22 cellular contexts compared by ENCODE assay signal in the genomic region with DNA sequence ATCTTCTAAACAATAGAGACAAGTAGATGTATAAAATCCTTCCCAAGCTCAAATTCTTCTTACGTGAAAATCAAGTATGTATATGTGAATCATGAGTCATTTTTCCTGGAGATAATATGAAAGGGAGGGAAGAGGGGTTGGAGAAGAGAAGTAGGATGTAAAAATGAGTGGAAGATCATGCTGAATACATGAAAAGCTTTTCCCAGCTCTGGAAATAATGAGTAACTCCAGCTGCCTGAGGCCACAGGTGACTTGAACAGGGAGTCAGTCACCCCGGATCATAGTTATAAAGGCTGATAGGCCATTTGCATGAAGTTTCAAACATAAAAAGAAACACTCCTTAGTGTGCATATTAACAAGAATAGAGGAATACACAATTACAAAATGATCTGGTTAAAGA.
DNase-seq lines count a peak whose midpoint lies in the region; ATAC-seq, FAIRE-seq and TF ChIP-seq lines count a peak whose summit lies in the region.
"Had no signal": no experiment of that assay in that cellular context is flagged by ENCODE, and none has a peak within 500 bp of the region (broad histone marks: within the 10 kb centered on the region; RNA-seq: fewer than 3 reads in every experiment).

No MANE protein-coding gene starts in this region.

- POLR2A ChIA-PET in endothelial cell of umbilical vein (lab: Charles Lee), result no interaction called here

- no peak overlapping the region for H3K4me2 ChIP-seq in endothelial cell of umbilical vein (ENCODE audit: insufficient read depth, low read length)

- FAIRE-seq in endothelial cell of umbilical vein (lab: Jason Lieb, UNC), result no peak
- FAIRE-seq: A204.1, GM12891 had no signal

- H2AFZ ChIP-seq in endothelial cell of umbilical vein (ENCODE audit: low read depth, low read length), result no peak overlapping the region
- H2AFZ ChIP-seq: GM23248 had no signal

- no TSS peak for BruUV-seq in endothelial cell of umbilical vein (replicated peaks; lab: Mats Ljungman, UMichigan)

- H4K20me1 ChIP-seq in endothelial cell of umbilical vein (replicated peaks; ENCODE audit: control insufficient read depth, extremely low read depth, insufficient read depth, low read length), result no peaks in the 10 kb centered on the region

- CTCF ChIA-PET in endothelial cell of umbilical vein (lab: Charles Lee), result interaction anchor here (1.1 kb wide), 1 partner anchor 63 kb away, joined by 3 read pairs; no protein-coding TSS in a partner anchor

- no peaks in the 10 kb centered on the region for H3K9me1 ChIP-seq in endothelial cell of umbilical vein (replicated peaks; ENCODE audit: control insufficient read depth, extremely low read depth, insufficient read depth, low read length)

- H3K9me3 ChIP-seq in endothelial cell of umbilical vein (replicated peaks; ENCODE audit: control insufficient read depth, insufficient read depth, low read length), result no peaks in the 10 kb centered on the region
- H3K9me3 ChIP-seq: BE2C, HAP-1 had no signal

- H3K4me1 ChIP-seq in endothelial cell of umbilical vein (ENCODE audit: control insufficient read depth, extremely low read depth, insufficient read depth, low read length) (no peaks in the 10 kb centered on the region), foreskin keratinocyte (no peaks in the 10 kb centered on the region)
- H3K4me1 ChIP-seq: BE2C, HAP-1 had no signal

- H3K36me3 ChIP-seq in endothelial cell of umbilical vein (ENCODE audit: control insufficient read depth in 2 of 2, extremely low read depth in 1 of 2, insufficient read depth in 2 of 2, low read length in 2 of 2), result no peaks in the 10 kb centered on the region
- H3K36me3 ChIP-seq: BE2C, HAP-1 had no signal

- TF ChIP-seq POLR2A in endothelial cell of umbilical vein (IDR thresholded peaks at IDR 0.05; ENCODE audit: low read depth, low read length), result no peak

- dilution Hi-C loops in endothelial cell of umbilical vein (cut with MboI; ENCODE audit: extremely low pct_ligation_motif_present, low sequenced_read_pairs), result no loop called here

- H3K79me2 ChIP-seq in endothelial cell of umbilical vein (ENCODE audit: control insufficient read depth, insufficient read depth, low read length), result no peaks in the 10 kb centered on the region

- intact Hi-C loops in endothelial cell of umbilical vein (cut with micrococcal nuclease) (no loop called here), left colon (cut with DNase I, micrococcal nuclease) (no loop called here)

- no peak overlapping the region for H3K27ac ChIP-seq in endothelial cell of umbilical vein (ENCODE audit: insufficient read depth, low read depth, low read length)
- H3K27ac ChIP-seq in foreskin keratinocyte, result no peak overlapping the region
- H3K27ac ChIP-seq: GM23248 had no signal

- ATAC-seq in foreskin keratinocyte (peak; percentile 77), left colon (no peak)

- TF ChIP-seq CTCF in endothelial cell of umbilical vein (IDR thresholded peaks at IDR 0.05; ENCODE audit: extremely low read depth in 1 of 2, insufficient read depth in 1 of 2, low read depth in 1 of 2, low read length in 2 of 2), result no peak
- TF ChIP-seq CTCF in foreskin keratinocyte (conservative IDR thresholded peaks at IDR 0.05), result no peak

- H3K9ac ChIP-seq in endothelial cell of umbilical vein (replicated peaks; ENCODE audit: extremely low read depth, insufficient read depth, low read length), result no peak overlapping the region
- H3K9ac ChIP-seq: GM23248 had no signal

- H3K27me3 ChIP-seq in endothelial cell of umbilical vein (ENCODE audit: control insufficient read depth in 2 of 2, insufficient read depth in 2 of 2, low read length in 2 of 2) (no peaks in the 10 kb centered on the region), foreskin keratinocyte (no peaks in the 10 kb centered on the region)
- H3K27me3 ChIP-seq: BE2C had no signal

- H3K4me3 ChIP-seq in endothelial cell of umbilical vein (replicated peaks in 1 of 3; ENCODE audit: insufficient read depth in 1 of 3, low read depth in 1 of 3, low read length in 3 of 3), result no peak overlapping the region
- H3K4me3 ChIP-seq: GM23248, HAP-1 had no signal

- peak; percentile 15 for DNase-seq in NCI-H69 (lab: John Stamatoyannopoulos, UW)
- DNase-seq in endothelial cell of umbilical vein (ENCODE audit: low read depth, low spot score), result peak; percentile 29
- peak in 1 of 2 donors; percentile 44 for DNase-seq in foreskin keratinocyte
- DNase-seq in renal cortical epithelial cell (ENCODE audit: low read depth), result peak; percentile 69
- no peak for DNase-seq in left colon
- no peak for DNase-seq in NCI-H345 treated with DMSO at 0.1 percent for 48 hours (lab: John Stamatoyannopoulos, UW; ENCODE audit: unreplicated experiment)
- no peak for DNase-seq in NCI-H524 treated with DMSO at 0.1 percent for 48 hours (lab: John Stamatoyannopoulos, UW)
- no peak for DNase-seq in epidermal melanocyte (ENCODE audit: insufficient read length, low spot score)
- DNase-seq: ACHN; BE2C; C1 segment of cervical spinal cord; CD4-positive, CD25-positive, alpha-beta regulatory T cell; CD8-positive, alpha-beta memory T cell; COR-L47; DMS 273 treated with DMSO at 0.1 percent for 48 hours; DMS53; DND-41; EL; GM23248 had no signal

TF ChIP-seq in endothelial cell of umbilical vein, 7 proteins besides CTCF, POLR2A, EP300 and RAD21:
- TF ChIP-seq MYC (IDR thresholded peaks at IDR 0.05; ENCODE audit: low read depth, low read length) (no peak), JUN (IDR thresholded peaks at IDR 0.05; ENCODE audit: borderline replicate concordance, insufficient read depth, insufficient read length, low read depth) (no peak), FOS (IDR thresholded peaks at IDR 0.05; ENCODE audit: borderline replicate concordance, insufficient read depth, low read length) (peak; percentile 32), GATA2 (IDR thresholded peaks at IDR 0.05; ENCODE audit: insufficient read depth, insufficient read length, low read depth, low read length) (no peak)
- TF ChIP-seq, protein P1, sequence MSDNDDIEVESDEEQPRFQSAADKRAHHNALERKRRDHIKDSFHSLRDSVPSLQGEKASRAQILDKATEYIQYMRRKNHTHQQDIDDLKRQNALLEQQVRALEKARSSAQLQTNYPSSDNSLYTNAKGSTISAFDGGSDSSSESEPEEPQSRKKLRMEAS (IDR thresholded peaks at IDR 0.05; ENCODE audit: insufficient read depth, insufficient read length), result no peak
TF ChIP-seq in endothelial cell of umbilical vein: peak in this region for 1.

Comparison
In these comparisons a context has a peak if more than half of its experiments do, and no peak if none do; other contexts are left out.
1. DNase-seq: peak in NCI-H69 (single experiment), endothelial cell of umbilical vein (single experiment) and renal cortical epithelial cell (single experiment); none in left colon (0 of 2), NCI-H345 treated with DMSO at 0.1 percent for 48 hours (single experiment), NCI-H524 treated with DMSO at 0.1 percent for 48 hours (single experiment) and epidermal melanocyte (single experiment).